8 cellular contexts compared by ENCODE assay signal in genomic region chr15:48331796-48332641, GRCh38. TPM values are rescaled to one million over a fixed set of nuclear protein-coding genes. Genes with fewer than 3 reads are reported as not detected.
DNase-seq lines count a peak whose midpoint lies in the region; ATAC-seq, FAIRE-seq and TF ChIP-seq lines count a peak whose summit lies in the region.

No MANE protein-coding gene starts in this region.

- under 1% methylated on average over 61 of the region's 64 CpGs for WGBS in prostate gland

- H3K9me3 ChIP-seq in KOPT-K1 (ENCODE audit: insufficient read depth, low read length, poor library complexity, severe bottlenecking) = no peaks in the 10 kb centered on the region
- no peaks in the 10 kb centered on the region for H3K9me3 ChIP-seq in prostate gland

- DNase-seq in GM03348 (ENCODE audit: low spot score) (peak; percentile 93), left cardiac atrium (no peak), prostate gland (ENCODE audit: low spot score) (peak; percentile 63), urothelium cell line (ENCODE audit: low spot score) (peak; percentile 77)
- DNase-seq in activated naive CD8-positive, alpha-beta T cell treated with anti-CD3 and anti-CD28 coated beads, Interleukin-2, amount 50 U/mL, for 16 hours (ENCODE audit: low read depth, low spot score) = peak; percentile 48

- H3K36me3 ChIP-seq in KOPT-K1 (ENCODE audit: insufficient read depth, low read length) (peaks cover 44% of the 10 kb centered on the region), prostate gland (no peaks in the 10 kb centered on the region)

- ATAC-seq in GM21825 (IDR thresholded peaks at IDR 0.05; ENCODE audit: unreplicated experiment) (peak; percentile 41), SK-N-SH treated with all-trans-retinoic acid at 6 μM for 48 hours (peak; percentile 62), left cardiac atrium (peak; percentile 81 to 89)

- H3K4me1 ChIP-seq in prostate gland (replicated peaks) = no peaks in the 10 kb centered on the region

- no peak for FAIRE-seq in urothelium cell line (lab: Jason Lieb, UNC)

- no peaks in the 10 kb centered on the region for H3K27me3 ChIP-seq in prostate gland (replicated peaks; ENCODE audit: insufficient read depth)

- TF ChIP-seq POLR2A in prostate gland (IDR thresholded peaks at IDR 0.05) = no peak

- H3K27ac ChIP-seq in KOPT-K1 (ENCODE audit: low read depth, low read length, poor library complexity, severe bottlenecking) (peak overlapping the region; percentile 100), prostate gland (peak overlapping the region; percentile 95 to 97)

- H3K4me3 ChIP-seq in prostate gland = peak overlapping the region; percentile 69 to 73

- intact Hi-C loops in left cardiac atrium (cut with DNase I) (no loop called here), prostate gland (cut with DNase I) (no loop called here)

- no peak for TF ChIP-seq CTCF in prostate gland (IDR thresholded peaks at IDR 0.05)

TF ChIP-seq in SK-N-SH treated with all-trans-retinoic acid at 6 μM for 48 hours, 23 proteins besides CTCF, POLR2A, EP300 and RAD21:
- no peak for TF ChIP-seq ZNF8 (CRISPR knock-in tag; IDR thresholded peaks at IDR 0.05)
- TF ChIP-seq POU6F1 (CRISPR knock-in tag; IDR thresholded peaks at IDR 0.05; ENCODE audit: borderline replicate concordance, low read depth) = no peak
- TF ChIP-seq ISL1 (CRISPR knock-in tag; IDR thresholded peaks at IDR 0.05) = no peak
- TF ChIP-seq SNAI2 (CRISPR knock-in tag; IDR thresholded peaks at IDR 0.05) = no peak
- no peak for TF ChIP-seq ZFP30 (CRISPR knock-in tag; IDR thresholded peaks at IDR 0.05)
- TF ChIP-seq ZFP3 (CRISPR knock-in tag; IDR thresholded peaks at IDR 0.05) = no peak
- no peak for TF ChIP-seq ARNTL (CRISPR knock-in tag; IDR thresholded peaks at IDR 0.05; ENCODE audit: borderline replicate concordance, low read depth)
- no peak for TF ChIP-seq TCF4 (CRISPR knock-in tag; IDR thresholded peaks at IDR 0.05; ENCODE audit: borderline replicate concordance)
- no peak for TF ChIP-seq ZNF565 (CRISPR knock-in tag; conservative IDR thresholded peaks at IDR 0.05; ENCODE audit: low read depth)
- TF ChIP-seq PATZ1 (CRISPR knock-in tag; IDR thresholded peaks at IDR 0.05; ENCODE audit: borderline replicate concordance) = no peak
- TF ChIP-seq GLIS3 (CRISPR knock-in tag; IDR thresholded peaks at IDR 0.05) = no peak
- TF ChIP-seq ZC3H10 (CRISPR knock-in tag; IDR thresholded peaks at IDR 0.05) = no peak
- no peak for TF ChIP-seq CREB5 (CRISPR knock-in tag; IDR thresholded peaks at IDR 0.05; ENCODE audit: low read depth)
- no peak for TF ChIP-seq CSRNP3 (CRISPR knock-in tag; IDR thresholded peaks at IDR 0.05)
- no peak for TF ChIP-seq PPARA (CRISPR knock-in tag; IDR thresholded peaks at IDR 0.05; ENCODE audit: borderline replicate concordance)
- no peak for TF ChIP-seq ZNF70 (CRISPR knock-in tag; IDR thresholded peaks at IDR 0.05)
- TF ChIP-seq ESRRG (CRISPR knock-in tag; IDR thresholded peaks at IDR 0.05) = no peak

RNA-seq across cellular contexts. Expression of gene DUT, which starts 0.8 kb away (rescaled TPM):
- total RNA-seq in left cardiac atrium = 10 to 100 TPM; 76.6 to 83.6 TPM
- total RNA-seq in prostate gland = 100 to 1,000 TPM in 1 of 2 donors, 10 to 100 TPM in 1; 87.0 to 104 TPM
